In genomic region chr11:24078056-24078455, GRCh38 we compare ENCODE assay signal across 12 cellular contexts.
DNase-seq lines count a peak whose midpoint lies in the region; TF ChIP-seq lines count a peak whose summit lies in the region.
"Had no signal": no experiment of that assay in that cellular context is flagged by ENCODE, and none has a peak within 500 bp of the region (broad histone marks: within the 10 kb centered on the region; RNA-seq: fewer than 3 reads in every experiment).

No MANE protein-coding gene starts in this region.

- peak; percentile 19 for DNase-seq in EL
- DNase-seq in adipocyte (ENCODE audit: low read depth), result peak; percentile 13
- DNase-seq in hepatocyte (ENCODE audit: low spot score), result no peak
- no peak for DNase-seq in MM.1S
- DNase-seq in stimulated activated naive CD4-positive, alpha-beta T cell (lab: John Stamatoyannopoulos, UW), result no peak
- no peak for DNase-seq in DMS 273 (lab: John Stamatoyannopoulos, UW; ENCODE audit: unreplicated experiment)
- DNase-seq in NCI-H2227 (lab: John Stamatoyannopoulos, UW; ENCODE audit: unreplicated experiment), result no peak
- DNase-seq: CD8-positive, alpha-beta T cell; COR-L47; H7 had no signal

- no peaks in the 10 kb centered on the region for H3K9me2 ChIP-seq in hepatocyte (replicated peaks; ENCODE audit: insufficient read depth)
- H3K9me2 ChIP-seq in MM.1S (replicated peaks; ENCODE audit: insufficient read depth, low read length), result no peaks in the 10 kb centered on the region

- peaks cover 3% of the 10 kb centered on the region for H3K4me1 ChIP-seq in adipocyte (ENCODE audit: control insufficient read depth, insufficient read depth, low read length)
- H3K4me1 ChIP-seq in hepatocyte (ENCODE audit: insufficient read depth), result peaks cover 22% of the 10 kb centered on the region
- no peaks in the 10 kb centered on the region for H3K4me1 ChIP-seq in MM.1S (ENCODE audit: low read length)

- no peak overlapping the region for H3K4me3 ChIP-seq in adipocyte (ENCODE audit: low read length)
- H3K4me3 ChIP-seq in hepatocyte, result no peak overlapping the region
- no peak overlapping the region for H3K4me3 ChIP-seq in MM.1S (ENCODE audit: low read length)
- H3K4me3 ChIP-seq: GM12878, GM23338 had no signal

- H3K9me3 ChIP-seq in adipocyte (ENCODE audit: control insufficient read depth, low read length), result no peaks in the 10 kb centered on the region
- H3K9me3 ChIP-seq in hepatocyte (ENCODE audit: low read depth), result no peaks in the 10 kb centered on the region
- no peaks in the 10 kb centered on the region for H3K9me3 ChIP-seq in MM.1S (replicated peaks; ENCODE audit: insufficient read depth, low read length)

- TF ChIP-seq CTCF in hepatocyte (IDR thresholded peaks at IDR 0.05; ENCODE audit: poor library complexity) (no peak), MM.1S (IDR thresholded peaks at IDR 0.05; ENCODE audit: low read length) (no peak)

- H3K4me2 ChIP-seq in hepatocyte (peak overlapping the region; percentile 9), MM.1S (ENCODE audit: low read depth, low read length) (no peak overlapping the region)
- H3K4me2 ChIP-seq: GM23338 had no signal

- H3K27ac ChIP-seq in hepatocyte (peak overlapping the region; percentile 18), MM.1S (ENCODE audit: low read length) (no peak overlapping the region)

- H2AFZ ChIP-seq in hepatocyte (no peak overlapping the region), MM.1S (ENCODE audit: low read length) (no peak overlapping the region)
- H2AFZ ChIP-seq: GM23338 had no signal

- no peaks in the 10 kb centered on the region for H3F3A ChIP-seq in MM.1S (ENCODE audit: insufficient read depth, low read length)

- H3K36me3 ChIP-seq in adipocyte (ENCODE audit: control insufficient read depth, insufficient read depth, low read length, severe bottlenecking) (no peaks in the 10 kb centered on the region), hepatocyte (replicated peaks; ENCODE audit: insufficient read depth, low read depth) (no peaks in the 10 kb centered on the region), MM.1S (replicated peaks; ENCODE audit: insufficient read depth, low read length) (no peaks in the 10 kb centered on the region)

- H3K27me3 ChIP-seq in adipocyte (replicated peaks; ENCODE audit: control insufficient read depth, insufficient read depth, low read length) (no peaks in the 10 kb centered on the region), hepatocyte (no peaks in the 10 kb centered on the region), MM.1S (replicated peaks; ENCODE audit: insufficient read depth, low read length) (no peaks in the 10 kb centered on the region)

- no peak overlapping the region for H3K9ac ChIP-seq in adipocyte (ENCODE audit: low read length)
- no peak overlapping the region for H3K9ac ChIP-seq in MM.1S (ENCODE audit: low read length)

- no peaks in the 10 kb centered on the region for H3K79me2 ChIP-seq in hepatocyte
- no peaks in the 10 kb centered on the region for H3K79me2 ChIP-seq in MM.1S (ENCODE audit: low read length)

- H4K20me1 ChIP-seq in hepatocyte (ENCODE audit: insufficient read depth, poor library complexity, severe bottlenecking) (no peaks in the 10 kb centered on the region), MM.1S (ENCODE audit: insufficient read depth, low read length) (no peaks in the 10 kb centered on the region)

- 39% methylated on average over 3 of the region's 3 CpGs for WGBS in hepatocyte (ENCODE audit: low lambda C conversion rate, missing lambda C conversion rate)

Comparison
In these comparisons a context has a peak if more than half of its experiments do, and no peak if none do; other contexts are left out.
1. DNase-seq: peak in EL (single experiment) and adipocyte (single experiment); none in hepatocyte (single experiment), MM.1S (single experiment), stimulated activated naive CD4-positive, alpha-beta T cell (0 of 6), DMS 273 (single experiment) and NCI-H2227 (single experiment).